ENCODE assay signal across 8 cellular contexts in genomic region chr1:151326619-151327222, GRCh38. TPM values are rescaled to one million over a fixed set of nuclear protein-coding genes. Genes with fewer than 3 reads are reported as not detected.
A peak's percentile ranks its signal among the peaks of the same experiment; 100 is the strongest.
DNase-seq lines count a peak whose midpoint lies in the region; ATAC-seq, FAIRE-seq and TF ChIP-seq lines count a peak whose summit lies in the region.

No MANE protein-coding gene starts in this region.

- no peak for TF ChIP-seq CTCF in GM12878 (IDR thresholded peaks at IDR 0.05 in 2 of 3, conservative IDR thresholded peaks at IDR 0.05 in 1 of 3; ENCODE audit: control insufficient read depth in 2 of 3, extremely low read depth in 1 of 3, insufficient read depth in 1 of 3, low read depth in 3 of 3, low read length in 3 of 3)

- BruUV-seq in GM12878 (replicated peaks; lab: Mats Ljungman, UMichigan) = no TSS peak

- no peak for TF ChIP-seq EP300 in GM12878 (IDR thresholded peaks at IDR 0.05; ENCODE audit: borderline replicate concordance in 1 of 2, control insufficient read depth in 1 of 2, low read depth in 2 of 2, low read length in 2 of 2)

- no peak for TF ChIP-seq POLR2A in GM12878 (IDR thresholded peaks at IDR 0.05; ENCODE audit: low read depth, low read length)

- RAD21 ChIA-PET in GM12878 (lab: Charles Lee; ENCODE audit: unreplicated experiment) = interaction anchor here (0.6 to 3.8 kb wide), 19 partner anchors 14 to 963 kb away, joined by 3 to 37 read pairs (median 4); partner anchors contain the start of genes PSMB4, PSMD4, RFX5 and RPRD2

- no peaks in the 10 kb centered on the region for H3K9me3 ChIP-seq in BLaER1
- H3K9me3 ChIP-seq in GM12878 (replicated peaks; ENCODE audit: control insufficient read depth, insufficient read depth, low read length) = no peaks in the 10 kb centered on the region
- no peaks in the 10 kb centered on the region for H3K9me3 ChIP-seq in iPS-15b (ENCODE audit: control insufficient read depth, insufficient read depth, low read length)

- peaks cover 31% of the 10 kb centered on the region for H3K79me2 ChIP-seq in GM12878 (ENCODE audit: control insufficient read depth, insufficient read depth, low read length)

- peak; percentile 58 for ATAC-seq in GM18907 (IDR thresholded peaks at IDR 0.05; ENCODE audit: unreplicated experiment)
- ATAC-seq in HG03175 (IDR thresholded peaks at IDR 0.05; ENCODE audit: unreplicated experiment) = peak; percentile 49
- peak; percentile 90 for ATAC-seq in GM12878

- peaks cover 32% of the 10 kb centered on the region for H3K4me1 ChIP-seq in BLaER1
- H3K4me1 ChIP-seq in GM12878 (ENCODE audit: control insufficient read depth, insufficient read depth, low read length) = peaks cover 9% of the 10 kb centered on the region; the same call in 1 of the 2 replicates
- H3K4me1 ChIP-seq in iPS-15b (ENCODE audit: control insufficient read depth, insufficient read depth, low read length) = peaks cover 2% of the 10 kb centered on the region

- H3K27ac ChIP-seq in BLaER1 (peak overlapping the region; percentile 98), GM12878 (ENCODE audit: control insufficient read depth, insufficient read depth) (peak overlapping the region; percentile 95), skin epidermis (peak overlapping the region; percentile 83 to 100 (median 98))

- H3K36me3 ChIP-seq in BLaER1 (peaks cover 41% of the 10 kb centered on the region), GM12878 (ENCODE audit: control insufficient read depth in 2 of 2, insufficient read depth in 2 of 2, low read length in 1 of 2) (peaks cover 0 to 4% of the 10 kb centered on the region in 2 experiments; a peak in 1 of 4 replicates), iPS-15b (ENCODE audit: control insufficient read depth, insufficient read depth, low read length) (no peaks in the 10 kb centered on the region)

- no peaks in the 10 kb centered on the region for H3K27me3 ChIP-seq in BLaER1
- no peaks in the 10 kb centered on the region for H3K27me3 ChIP-seq in GM12878 (replicated peaks in 1 of 2; ENCODE audit: control insufficient read depth in 2 of 2, insufficient read depth in 2 of 2, low read length in 1 of 2)
- no peaks in the 10 kb centered on the region for H3K27me3 ChIP-seq in iPS-15b (ENCODE audit: control insufficient read depth, insufficient read depth, low read length)

- DNase-seq in SK-MEL-5 (ENCODE audit: low read depth, low spot score) (peak; percentile 56), GM12878 (ENCODE audit: low read depth, low spot score) (no peak), NCI-H2196 treated with DMSO at 0.1 percent for 48 hours (lab: John Stamatoyannopoulos, UW; ENCODE audit: unreplicated experiment) (no peak)

- WGBS in GM12878 (ENCODE audit: insufficient coverage, insufficient replicate concordance, low lambda C conversion rate, missing lambda C conversion rate) = 0% methylated on average over 11 of the region's 12 CpGs

- TF ChIP-seq RAD21 in GM12878 (IDR thresholded peaks at IDR 0.05; ENCODE audit: insufficient read depth, low read depth, low read length) = no peak

- CTCF ChIA-PET in GM12878 (lab: Yijun Ruan, JAX) = interaction anchor here (0.6 to 14.4 kb wide), 13 partner anchors 13 to 370 kb away, joined by 3 to 189 read pairs (median 3); no protein-coding TSS in a partner anchor

- in situ Hi-C loops in SK-MEL-5 (cut with HindIII; ENCODE audit: low pct_unique_long_range_greater_than_20kb, low sequenced_read_pairs) = no loop called here
- in situ Hi-C loops in GM12878 (cut with MboI) = no loop called here

- POLR2A ChIA-PET in GM12878 (lab: Charles Lee) = interaction anchor here (0.5 to 10.5 kb wide), 14 partner anchors 9 to 170 kb away, joined by 3 to 110 read pairs (median 4); partner anchors contain the start of genes PSMB4, RFX5, TNFAIP8L2 and VPS72

- intact Hi-C loops in GM12878 (cut with micrococcal nuclease; ENCODE audit: unreplicated experiment) = loop anchor here (2.0 to 5.0 kb wide), 2 partner anchors 44 to 129 kb away; partner anchors contain the start of genes PIP5K1A and ZNF687

- H4K20me1 ChIP-seq in BLaER1 (no peaks in the 10 kb centered on the region), GM12878 (ENCODE audit: control insufficient read depth, insufficient read depth) (no peaks in the 10 kb centered on the region)

- peak overlapping the region; percentile 96 for H3K4me2 ChIP-seq in BLaER1
- H3K4me2 ChIP-seq in GM12878 (ENCODE audit: control insufficient read depth, insufficient read depth) = peak overlapping the region; percentile 77

- peak overlapping the region; percentile 79 for H3K4me3 ChIP-seq in BLaER1
- peak overlapping the region; percentile 74 for H3K4me3 ChIP-seq in GM12878
- peak overlapping the region; percentile 77 for H3K4me3 ChIP-seq in iPS-15b (ENCODE audit: low read depth, low read length)
- peak overlapping the region; percentile 76 to 97 (median 80) for H3K4me3 ChIP-seq in skin epidermis

- H2AFZ ChIP-seq in GM12878 (ENCODE audit: control insufficient read depth, low read depth, low read length) = peak overlapping the region; percentile 84

- peak; percentile 47 for FAIRE-seq in GM12878 (lab: Jason Lieb, UNC)

- SMC1A ChIA-PET in GM12878 (lab: Charles Lee; ENCODE audit: uncharacterized antibody, unreplicated experiment) = interaction anchor here (0.6 to 6.8 kb wide), 17 partner anchors 10 to 72 kb away, joined by 3 to 75 read pairs (median 5); partner anchors contain the start of genes PSMB4, PSMD4, RFX5 and ZNF687

- peak overlapping the region; percentile 97 for H3K9ac ChIP-seq in BLaER1
- peak overlapping the region; percentile 89 for H3K9ac ChIP-seq in GM12878 (ENCODE audit: control insufficient read depth, insufficient read depth, low read length)
- H3K9ac ChIP-seq in iPS-15b (ENCODE audit: low read depth, low read length) = no peak overlapping the region

RNA-seq across cellular contexts. Expression of gene PI4KB, which starts 0.5 kb away (rescaled TPM):
- 49.4 and 49.6 TPM in 2 replicates for total RNA-seq in SK-MEL-5 (2014; rRNA removed; shearing (Covaris generic))
- polyA plus RNA-seq in SK-MEL-5 (2015; cell fraction: cytosol; rRNA removed) = 105 and 123 TPM in 2 replicates
- 146 and 187 TPM in 2 replicates for polyA plus RNA-seq in SK-MEL-5 (2015; cell fraction: nucleus; rRNA removed)
- total RNA-seq in GM12878 (2013; cell fraction: nucleolus; rRNA removed) = 68.9 and 69.2 TPM in 2 replicates
- total RNA-seq in GM12878 (2014; rRNA removed) (46.3 and 50.0 TPM in 2 replicates), GM12878 (2014; rRNA removed; fragmentation: Illumina TruSeq; extraction: Trizol) (27.0 and 27.6 TPM in 2 replicates), GM12878 (2021) (56.8 and 58.5 TPM in 2 replicates)
- polyA plus RNA-seq in GM12878 (2011; ENCODE audit: low read depth) = 29.3 TPM
- polyA plus RNA-seq in GM12878 (2011; rRNA removed) (58.8 and 88.3 TPM in 2 replicates), GM12878 (2014; fragmentation: Illumina TruSeq; extraction: Trizol) (44.1 and 52.2 TPM in 2 replicates), GM12878 (2014; fragmentation: Nextera tagmentation; extraction: Ambion mirVana) (1 to 10 TPM; 3.3 to 7.2 TPM), GM12878 (2014; rRNA removed) (62.9 and 72.2 TPM in 2 replicates), GM12878 (2016; fragmentation: Nextera tagmentation; extraction: Ambion mirVana) (10 to 100 TPM; 51.2 to 53.1 TPM)
- 103 and 113 TPM in 2 replicates for polyA plus RNA-seq in GM12878 (2011; cell fraction: cytosol; rRNA removed)
- 151 and 222 TPM in 2 replicates for polyA plus RNA-seq in GM12878 (2011; cell fraction: nucleus; rRNA removed)
- polyA plus RNA-seq in GM12878 (2012) = 37.7 and 45.0 TPM in 2 replicates
- polyA minus RNA-seq in GM12878 (2011; rRNA and poly(A)+ RNA removed) = 150 and 166 TPM in 2 replicates
- 32.1 and 33.4 TPM in 2 replicates for polyA minus RNA-seq in GM12878 (2011; cell fraction: cytosol; rRNA and poly(A)+ RNA removed)
- 40.0 and 60.0 TPM in 2 replicates for polyA minus RNA-seq in GM12878 (2011; cell fraction: nucleus; rRNA and poly(A)+ RNA removed)

RNA-seq across cellular contexts. Expression of gene RFX5, which starts 20.3 kb away (rescaled TPM):
- total RNA-seq in SK-MEL-5 (2014; rRNA removed; shearing (Covaris generic)) = 102 and 125 TPM in 2 replicates
- 83.4 and 86.1 TPM in 2 replicates for polyA plus RNA-seq in SK-MEL-5 (2015; cell fraction: cytosol; rRNA removed)
- 230 and 287 TPM in 2 replicates for polyA plus RNA-seq in SK-MEL-5 (2015; cell fraction: nucleus; rRNA removed)
- total RNA-seq in GM12878 (2013; cell fraction: nucleolus; rRNA removed) = 130 and 156 TPM in 2 replicates
- total RNA-seq in GM12878 (2014; rRNA removed) (119 and 129 TPM in 2 replicates), GM12878 (2014; rRNA removed; fragmentation: Illumina TruSeq; extraction: Trizol) (136 and 138 TPM in 2 replicates), GM12878 (2021) (119 and 138 TPM in 2 replicates)
- 102 TPM for polyA plus RNA-seq in GM12878 (2011; ENCODE audit: low read depth)
- polyA plus RNA-seq in GM12878 (2011; rRNA removed) (128 and 155 TPM in 2 replicates), GM12878 (2014; fragmentation: Illumina TruSeq; extraction: Trizol) (198 and 209 TPM in 2 replicates), GM12878 (2014; fragmentation: Nextera tagmentation; extraction: Ambion mirVana) (10 to 100 TPM; 14.1 to 18.4 TPM), GM12878 (2014; rRNA removed) (129 and 134 TPM in 2 replicates), GM12878 (2016; fragmentation: Nextera tagmentation; extraction: Ambion mirVana) (10 to 100 TPM; 76.1 to 82.3 TPM)
- 101 and 106 TPM in 2 replicates for polyA plus RNA-seq in GM12878 (2011; cell fraction: cytosol; rRNA removed)
- 201 and 290 TPM in 2 replicates for polyA plus RNA-seq in GM12878 (2011; cell fraction: nucleus; rRNA removed)
- 81.1 and 81.7 TPM in 2 replicates for polyA plus RNA-seq in GM12878 (2012)
- 125 and 136 TPM in 2 replicates for polyA minus RNA-seq in GM12878 (2011; rRNA and poly(A)+ RNA removed)
- polyA minus RNA-seq in GM12878 (2011; cell fraction: cytosol; rRNA and poly(A)+ RNA removed) = 56.4 and 58.2 TPM in 2 replicates
- 58.4 and 69.9 TPM in 2 replicates for polyA minus RNA-seq in GM12878 (2011; cell fraction: nucleus; rRNA and poly(A)+ RNA removed)

RNA-seq across cellular contexts. Expression of gene ZNF687, which starts 44.6 kb away (rescaled TPM):
- total RNA-seq in SK-MEL-5 (2014; rRNA removed; shearing (Covaris generic)) = 29.0 and 31.0 TPM in 2 replicates
- 41.3 and 49.3 TPM in 2 replicates for polyA plus RNA-seq in SK-MEL-5 (2015; cell fraction: cytosol; rRNA removed)
- 52.9 and 67.5 TPM in 2 replicates for polyA plus RNA-seq in SK-MEL-5 (2015; cell fraction: nucleus; rRNA removed)
- 43.2 and 52.7 TPM in 2 replicates for total RNA-seq in GM12878 (2013; cell fraction: nucleolus; rRNA removed)
- 18.0 and 18.8 TPM in 2 replicates for total RNA-seq in GM12878 (2014; rRNA removed)
- total RNA-seq in GM12878 (2014; rRNA removed; fragmentation: Illumina TruSeq; extraction: Trizol) = 9.9 and 11.0 TPM in 2 replicates
- 30.9 and 34.1 TPM in 2 replicates for total RNA-seq in GM12878 (2021)
- polyA plus RNA-seq in GM12878 (2011; ENCODE audit: low read depth) = 11.2 TPM
- polyA plus RNA-seq in GM12878 (2011; rRNA removed) = 7.2 and 17.8 TPM in 2 replicates
- 24.8 and 30.1 TPM in 2 replicates for polyA plus RNA-seq in GM12878 (2011; cell fraction: cytosol; rRNA removed)
- 62.8 and 68.6 TPM in 2 replicates for polyA plus RNA-seq in GM12878 (2011; cell fraction: nucleus; rRNA removed)
- polyA plus RNA-seq in GM12878 (2012) = 17.1 and 25.4 TPM in 2 replicates
- polyA plus RNA-seq in GM12878 (2014; fragmentation: Illumina TruSeq; extraction: Trizol) = 3.7 and 8.9 TPM in 2 replicates
- polyA plus RNA-seq in GM12878 (2014; fragmentation: Nextera tagmentation; extraction: Ambion mirVana) = under 1 TPM; 0.08 to 0.51 TPM
- 17.3 and 18.9 TPM in 2 replicates for polyA plus RNA-seq in GM12878 (2014; rRNA removed)
- 1 to 10 TPM; 4.9 to 5.5 TPM for polyA plus RNA-seq in GM12878 (2016; fragmentation: Nextera tagmentation; extraction: Ambion mirVana)
- polyA minus RNA-seq in GM12878 (2011; rRNA and poly(A)+ RNA removed) = 34.8 and 58.8 TPM in 2 replicates
- polyA minus RNA-seq in GM12878 (2011; cell fraction: cytosol; rRNA and poly(A)+ RNA removed) = 15.6 and 23.5 TPM in 2 replicates
- polyA minus RNA-seq in GM12878 (2011; cell fraction: nucleus; rRNA and poly(A)+ RNA removed) = 42.0 and 67.8 TPM in 2 replicates

RNA-seq across cellular contexts. Expression of gene SELENBP1, which starts 45.8 kb away (rescaled TPM):
- total RNA-seq in SK-MEL-5 (2014; rRNA removed; shearing (Covaris generic)) = 1.4 and 2.6 TPM in 2 replicates
- 1.3 and 3.9 TPM in 2 replicates for polyA plus RNA-seq in SK-MEL-5 (2015; cell fraction: cytosol; rRNA removed)
- polyA plus RNA-seq in SK-MEL-5 (2015; cell fraction: nucleus; rRNA removed) = 5.8 and 8.3 TPM in 2 replicates
- total RNA-seq in GM12878 (2013; cell fraction: nucleolus; rRNA removed) = not detected in 2 replicates
- total RNA-seq in GM12878 (2014; rRNA removed) = not detected in 2 replicates
- not detected in 2 replicates for total RNA-seq in GM12878 (2014; rRNA removed; fragmentation: Illumina TruSeq; extraction: Trizol)
- 0.41 and 0.45 TPM in 2 replicates for total RNA-seq in GM12878 (2021)
- polyA plus RNA-seq in GM12878 (2011; ENCODE audit: low read depth) = not detected
- not detected in 2 replicates for polyA plus RNA-seq in GM12878 (2011; rRNA removed)
- polyA plus RNA-seq in GM12878 (2011; cell fraction: cytosol; rRNA removed) = not detected in 2 replicates
- 0.13 and 0.20 TPM in 2 replicates for polyA plus RNA-seq in GM12878 (2011; cell fraction: nucleus; rRNA removed)
- not detected in 2 replicates for polyA plus RNA-seq in GM12878 (2012)
- not detected in 2 replicates for polyA plus RNA-seq in GM12878 (2014; fragmentation: Illumina TruSeq; extraction: Trizol)
- not detected for polyA plus RNA-seq in GM12878 (2014; fragmentation: Nextera tagmentation; extraction: Ambion mirVana)
- not detected in 2 replicates for polyA plus RNA-seq in GM12878 (2014; rRNA removed)
- polyA plus RNA-seq in GM12878 (2016; fragmentation: Nextera tagmentation; extraction: Ambion mirVana) = not detected
- not detected in 2 replicates for polyA minus RNA-seq in GM12878 (2011; rRNA and poly(A)+ RNA removed)
- polyA minus RNA-seq in GM12878 (2011; cell fraction: cytosol; rRNA and poly(A)+ RNA removed) = 1.7 TPM in 1 of 2 replicates, not detected in the other
- polyA minus RNA-seq in GM12878 (2011; cell fraction: nucleus; rRNA and poly(A)+ RNA removed) = not detected in 2 replicates
